ENCODE assay signal across 11 cellular contexts in genomic region chr6:149405823-149406765, GRCh38. TPM values are rescaled to one million over a fixed set of nuclear protein-coding genes. Genes with fewer than 3 reads are reported as not detected.
DNase-seq lines count a peak whose midpoint lies in the region; ATAC-seq and TF ChIP-seq lines count a peak whose summit lies in the region.
"Had no signal": no experiment of that assay in that cellular context is flagged by ENCODE, and none has a peak within 500 bp of the region (broad histone marks: within the 10 kb centered on the region; RNA-seq: fewer than 3 reads in every experiment).

No MANE protein-coding gene starts in this region.

- H3K4me1 Mint-ChIP-seq in activated T-cell treated with anti-CD3 and anti-CD28 coated beads, Interleukin-2, amount 50 U/mL, for 72 hours (ENCODE audit: low read depth): peaks cover 33% of the 10 kb centered on the region
- H3K4me1 Mint-ChIP-seq in endodermal cell: peaks cover 4% of the 10 kb centered on the region
- no peaks in the 10 kb centered on the region for H3K4me1 Mint-ChIP-seq in mesothelial cell of epicardium

- no peaks in the 10 kb centered on the region for H4K20me1 ChIP-seq in smooth muscle cell (ENCODE audit: low read depth)

- ATAC-seq in activated T-cell treated with anti-CD3 and anti-CD28 coated beads, Interleukin-2, amount 50 U/mL, for 72 hours (replicated peaks in 1 of 2): peak; percentile 39 to 63

- peaks cover 0 to 1% of the 10 kb centered on the region in 2 donors for H3K9me3 Mint-ChIP-seq in activated T-cell treated with anti-CD3 and anti-CD28 coated beads, Interleukin-2, amount 50 U/mL, for 72 hours
- H3K9me3 Mint-ChIP-seq in endodermal cell: no peaks in the 10 kb centered on the region
- peaks cover 8% of the 10 kb centered on the region for H3K9me3 Mint-ChIP-seq in mesothelial cell of epicardium

- H3K9ac ChIP-seq in endodermal cell (ENCODE audit: extremely low read depth, low read length, poor library complexity, severe bottlenecking) (no peak overlapping the region), smooth muscle cell (ENCODE audit: low read depth) (no peak overlapping the region)

- H3K36me3 Mint-ChIP-seq in activated T-cell treated with anti-CD3 and anti-CD28 coated beads, Interleukin-2, amount 50 U/mL, for 72 hours (ENCODE audit: insufficient read depth in 2 of 2): peaks cover 24 to 61% of the 10 kb centered on the region in 2 donors
- H3K36me3 Mint-ChIP-seq in endodermal cell (ENCODE audit: low read depth) (peaks cover 56% of the 10 kb centered on the region), mesothelial cell of epicardium (peaks cover 55% of the 10 kb centered on the region)

- H3K27ac Mint-ChIP-seq in activated T-cell treated with anti-CD3 and anti-CD28 coated beads, Interleukin-2, amount 50 U/mL, for 72 hours: peak overlapping the region; percentile 97
- peak overlapping the region; percentile 66 for H3K27ac Mint-ChIP-seq in endodermal cell
- no peak overlapping the region for H3K27ac Mint-ChIP-seq in mesothelial cell of epicardium

- H3K4me2 ChIP-seq in smooth muscle cell: no peak overlapping the region

- no peaks in the 10 kb centered on the region for H3K27me3 ChIP-seq in endodermal cell (ENCODE audit: control insufficient read depth, insufficient read depth, low read length, poor library complexity, severe bottlenecking)
- no peaks in the 10 kb centered on the region for H3K27me3 ChIP-seq in smooth muscle cell (ENCODE audit: low read depth)

- 97 to 100% methylated on average over 2 to 5 of the region's 5 CpGs for WGBS in endodermal cell (ENCODE audit: insufficient coverage in 1 of 2, insufficient read length in 1 of 2), 2 experiments
- WGBS in smooth muscle cell (ENCODE audit: low lambda C conversion rate): 68% methylated on average over 5 of the region's 5 CpGs

- H3K4me3 ChIP-seq in endodermal cell (ENCODE audit: low read length) (no peak overlapping the region), smooth muscle cell (no peak overlapping the region)

- TF ChIP-seq CTCF in endodermal cell (conservative IDR thresholded peaks at IDR 0.05) (no peak), smooth muscle cell (IDR thresholded peaks at IDR 0.05; ENCODE audit: borderline replicate concordance, insufficient read depth, poor library complexity, severe bottlenecking) (no peak), mesothelial cell of epicardium (IDR thresholded peaks at IDR 0.05; ENCODE audit: unreplicated experiment) (no peak)

- H3K27ac ChIP-seq in endodermal cell (ENCODE audit: low read depth, low read length) (no peak overlapping the region), smooth muscle cell (ENCODE audit: low read depth) (peak overlapping the region; percentile 11)

- peaks cover 4% of the 10 kb centered on the region for H3F3A ChIP-seq in smooth muscle cell (ENCODE audit: low read depth)

- no peak for DNase-seq in activated T-cell treated with anti-CD3 and anti-CD28 coated beads, Interleukin-2, amount 50 U/mL, for 72 hours
- DNase-seq in activated T-cell treated with anti-CD3 and anti-CD28 coated beads for 4 hours: no peak
- peak; percentile 69 for DNase-seq in SIG-M5 treated with dmso at 0.1 percent for 504 hours (lab: John Stamatoyannopoulos, UW; ENCODE audit: unreplicated experiment)
- DNase-seq in endodermal cell: no peak
- no peak for DNase-seq in smooth muscle cell (lab: John Stamatoyannopoulos, UW; ENCODE audit: unreplicated experiment)
- no peak for DNase-seq in NCI-H1417 (lab: John Stamatoyannopoulos, UW)
- no peak for DNase-seq in NCI-H1092 treated with DMSO at 0.1 percent for 48 hours (lab: John Stamatoyannopoulos, UW)
- DNase-seq in mesothelial cell of epicardium (ENCODE audit: low spot score in 2 of 2, unreplicated experiment in 2 of 2): no peak
- DNase-seq: activated gamma-delta T cell; small intestine; stimulated activated naive CD4-positive, alpha-beta T cell had no signal

- H3K27me3 Mint-ChIP-seq in activated T-cell treated with anti-CD3 and anti-CD28 coated beads, Interleukin-2, amount 50 U/mL, for 72 hours (ENCODE audit: low read depth): no peaks in the 10 kb centered on the region
- H3K27me3 Mint-ChIP-seq in endodermal cell (ENCODE audit: insufficient read depth) (no peaks in the 10 kb centered on the region), mesothelial cell of epicardium (ENCODE audit: low read depth) (no peaks in the 10 kb centered on the region)

- H3K4me3 Mint-ChIP-seq in activated T-cell treated with anti-CD3 and anti-CD28 coated beads, Interleukin-2, amount 50 U/mL, for 72 hours: peak overlapping the region in 1 of 2 donors; percentile 59
- H3K4me3 Mint-ChIP-seq in endodermal cell: no peak overlapping the region
- H3K4me3 Mint-ChIP-seq in mesothelial cell of epicardium: no peak overlapping the region

- H3K4me1 ChIP-seq in endodermal cell (ENCODE audit: control insufficient read depth, insufficient read depth, low read length) (no peaks in the 10 kb centered on the region), smooth muscle cell (ENCODE audit: low read depth) (no peaks in the 10 kb centered on the region)

- H3K79me2 ChIP-seq in smooth muscle cell (ENCODE audit: low read depth): peaks cover 2% of the 10 kb centered on the region

- no peak overlapping the region for H2AFZ ChIP-seq in smooth muscle cell (ENCODE audit: low read depth)

- H3K9me3 ChIP-seq in endodermal cell (ENCODE audit: control insufficient read depth, low read length) (no peaks in the 10 kb centered on the region), smooth muscle cell (replicated peaks; ENCODE audit: low read depth) (no peaks in the 10 kb centered on the region)

- H3K36me3 ChIP-seq in endodermal cell (ENCODE audit: control insufficient read depth, insufficient read depth, low read length): peaks cover 89% of the 10 kb centered on the region
- peaks cover 33% of the 10 kb centered on the region for H3K36me3 ChIP-seq in smooth muscle cell (ENCODE audit: low read depth)

RNA-seq across cellular contexts. Expression of gene SUMO4, which starts 6.0 kb away (rescaled TPM):
- 1 to 10 TPM; 5.4 to 7.2 TPM for total RNA-seq in activated T-cell treated with anti-CD3 and anti-CD28 coated beads, Interleukin-2, amount 50 U/mL, for 72 hours
- total RNA-seq in endodermal cell (1 to 10 TPM; 1.3 to 1.9 TPM), smooth muscle cell (1.4 and 5.1 TPM in 2 replicates), mesothelial cell of epicardium (3.4 to 4.2 TPM (median 3.9 TPM) in 3 replicates)
- 0.21 TPM for polyA plus RNA-seq in endodermal cell (2013, experiment 1 of 2)
- polyA plus RNA-seq in endodermal cell (2013, experiment 2 of 2): 0.54 TPM
- 0.15 and 2.0 TPM in 2 replicates for polyA plus RNA-seq in smooth muscle cell
- polyA plus RNA-seq: small intestine had no signal
